ENCODE assay signal across 20 cellular contexts in the genomic region with DNA sequence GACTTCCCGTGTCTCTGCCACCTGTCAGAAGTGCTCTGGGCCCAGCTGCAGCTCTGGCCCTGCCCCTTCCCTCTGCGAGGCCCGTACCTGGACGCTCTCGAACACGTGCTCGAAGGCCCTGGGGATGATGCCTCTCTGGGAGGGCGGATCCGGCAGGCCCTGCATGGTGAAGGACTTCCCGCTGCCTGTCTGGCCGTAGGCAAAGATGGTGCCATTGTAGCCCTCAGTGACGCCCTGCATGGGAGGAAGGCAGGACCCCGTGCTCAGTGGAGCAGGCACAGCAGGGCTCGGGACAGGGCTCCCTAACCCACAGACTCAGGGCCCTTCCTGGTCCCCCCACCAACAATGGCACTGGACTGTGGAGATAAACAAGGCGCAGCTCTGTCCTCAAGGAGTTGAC. TPM values are rescaled to one million over a fixed set of nuclear protein-coding genes. Genes with fewer than 3 reads are reported as not detected.
A peak's percentile ranks its signal among the peaks of the same experiment; 100 is the strongest.
DNase-seq lines count a peak whose midpoint lies in the region; ATAC-seq, FAIRE-seq and TF ChIP-seq lines count a peak whose summit lies in the region.
"Had no signal": no experiment of that assay in that cellular context is flagged by ENCODE, and none has a peak within 500 bp of the region (broad histone marks: within the 10 kb centered on the region; RNA-seq: fewer than 3 reads in every experiment).

No MANE protein-coding gene starts in this region.

- no peak overlapping the region for H4K12ac ChIP-seq in trophoblast cell (ENCODE audit: low read depth, low read length)

- POLR2A ChIA-PET in K562 (lab: Yijun Ruan, JAX), result interaction anchor here (0.6 to 1.5 kb wide), 3 partner anchors 9 to 72 kb away, joined by 3 read pairs; partner anchors contain the start of gene HP1BP3

- H3K79me1 ChIP-seq in trophoblast cell (ENCODE audit: low read length), result peaks cover 8% of the 10 kb centered on the region

- H3K36me3 Mint-ChIP-seq in neural crest cell (ENCODE audit: low read depth), result no peaks in the 10 kb centered on the region
- H3K36me3 Mint-ChIP-seq: CD4-positive, alpha-beta memory T cell had no signal

- H3K23ac ChIP-seq in trophoblast cell (ENCODE audit: low read length), result no peak overlapping the region

- no peak overlapping the region for H3K27ac Mint-ChIP-seq in neural crest cell (ENCODE audit: unreplicated experiment)

- BruUV-seq in K562 (replicated peaks; lab: Mats Ljungman, UMichigan), result no TSS peak

- H3K9me1 ChIP-seq in K562 (ENCODE audit: control insufficient read depth, insufficient read depth, low read length), result no peaks in the 10 kb centered on the region

- no peak for TF ChIP-seq RAD21 in K562 (CRISPR knock-in tag; conservative IDR thresholded peaks at IDR 0.05 in 1 of 2, IDR thresholded peaks at IDR 0.05 in 1 of 2)

- in situ Hi-C loops in K562 (cut with MboI), result no loop called here

- no peak overlapping the region for H4K8ac ChIP-seq in trophoblast cell (ENCODE audit: low read depth, low read length)

- ATAC-seq in left ventricle myocardium superior (no peak), Right ventricle myocardium inferior (no peak), K562 (no peak), HG03457 (IDR thresholded peaks at IDR 0.05; ENCODE audit: unreplicated experiment) (no peak)
- ATAC-seq: A549 had no signal

- peaks cover 10% of the 10 kb centered on the region for H4K20me1 ChIP-seq in K562 (replicated peaks; ENCODE audit: control insufficient read depth, insufficient read depth, low read length)

- no peak overlapping the region for H3K27ac ChIP-seq in K562 (ENCODE audit: extremely low read depth, low read depth, low read length)
- no peak overlapping the region for H3K27ac ChIP-seq in trophoblast cell (ENCODE audit: low read depth, low read length)
- H3K27ac ChIP-seq: A549, GM23248 had no signal

- H3K9ac ChIP-seq in K562 (ENCODE audit: insufficient read depth in 1 of 2, low read depth in 2 of 2, low read length in 2 of 2) (peak overlapping the region in 1 of 2 experiments; percentile 43; a peak in 1 of 4 replicates), trophoblast cell (ENCODE audit: low read length) (no peak overlapping the region)
- H3K9ac ChIP-seq: GM23248 had no signal

- no peak for TF ChIP-seq POLR2A in K562 (conservative IDR thresholded peaks at IDR 0.05)

- H3K9me3 ChIP-seq in K562 (replicated peaks; ENCODE audit: control insufficient read depth, insufficient read depth, low read depth, low read length) (no peaks in the 10 kb centered on the region), trophoblast cell (ENCODE audit: insufficient read depth, low read depth, low read length) (no peaks in the 10 kb centered on the region)
- H3K9me3 ChIP-seq: A549, Caco-2 had no signal

- CTCF ChIA-PET in K562 (lab: Yijun Ruan, JAX; ENCODE audit: low intra/inter-chr PET ratio), result no interaction called here

- TF ChIP-seq EP300 in K562 (IDR thresholded peaks at IDR 0.05; ENCODE audit: low read length), result no peak

- FAIRE-seq in K562 (lab: Jason Lieb, UNC), result no peak
- FAIRE-seq: A549, G401.6, GM12892, H1 had no signal

- H2BK12ac ChIP-seq in trophoblast cell (ENCODE audit: low read length), result no peak overlapping the region

- 32% methylated on average over 15 of the region's 15 CpGs for WGBS in K562 (ENCODE audit: insufficient coverage, low coverage, missing lambda C conversion rate)
- WGBS in trophoblast cell (ENCODE audit: extremely low coverage, insufficient coverage, insufficient read length), result no CpG with 5 or more reads among the region's 15 CpGs

- no peak overlapping the region for H2BK120ac ChIP-seq in trophoblast cell (ENCODE audit: insufficient read depth, low read length, poor library complexity)

- peak; percentile 17 for DNase-seq in left ventricle myocardium superior
- DNase-seq in Right ventricle myocardium inferior (ENCODE audit: missing footprints), result no peak
- no peak for DNase-seq in K562 (ENCODE audit: extremely low read depth in 1 of 4, low spot score in 3 of 4)
- no peak for DNase-seq in neural crest cell (ENCODE audit: low read depth, low spot score)
- DNase-seq in trophoblast cell, result no peak
- DNase-seq in Kasumi-1 (lab: John Stamatoyannopoulos, UW), result no peak
- DNase-seq: 8988T; ACHN; C1 segment of cervical spinal cord; Caco-2; CD4-positive, alpha-beta memory T cell; DMS153; DND-41; GM23248; H7 had no signal

- TF ChIP-seq CTCF in K562 (IDR thresholded peaks at IDR 0.05 in 2 of 3, conservative IDR thresholded peaks at IDR 0.05 in 1 of 3; ENCODE audit: insufficient read depth in 2 of 3, low read depth in 1 of 3, low read length in 3 of 3) (no peak), neural crest cell (conservative IDR thresholded peaks at IDR 0.05) (no peak)

- H2BK5ac ChIP-seq in trophoblast cell (ENCODE audit: low read depth, low read length, poor library complexity), result no peak overlapping the region

- H3K4me1 ChIP-seq in K562 (replicated peaks in 1 of 2; ENCODE audit: control insufficient read depth in 2 of 2, insufficient read depth in 2 of 2, low read length in 2 of 2), result peaks cover under 1 to 43% of the 10 kb centered on the region in 2 experiments; a peak in 3 of 5 replicates
- H3K4me1 ChIP-seq in trophoblast cell (ENCODE audit: control insufficient read depth in 1 of 2, insufficient read depth in 2 of 2, low read length in 2 of 2), result peaks cover 4 to 9% of the 10 kb centered on the region in 2 experiments
- H3K4me1 ChIP-seq: A549 had no signal

- peaks cover 30% of the 10 kb centered on the region for H3K27me3 Mint-ChIP-seq in neural crest cell (ENCODE audit: low read depth)

- H3K4me2 ChIP-seq in K562 (ENCODE audit: insufficient read depth, low read length) (no peak overlapping the region), trophoblast cell (ENCODE audit: low read length) (no peak overlapping the region)
- H3K4me2 ChIP-seq: A549 had no signal

- peak overlapping the region; percentile 76 for H3K4me3 Mint-ChIP-seq in neural crest cell

- no peak overlapping the region for H2AK5ac ChIP-seq in trophoblast cell (ENCODE audit: low read length)

- H3K9me3 Mint-ChIP-seq in neural crest cell, result no peaks in the 10 kb centered on the region
- H3K9me3 Mint-ChIP-seq: CD4-positive, alpha-beta memory T cell had no signal

- peaks cover 27% of the 10 kb centered on the region for H3K4me1 Mint-ChIP-seq in neural crest cell

- H3K79me2 ChIP-seq in K562 (ENCODE audit: control insufficient read depth, insufficient read depth, low read length), result no peaks in the 10 kb centered on the region
- H3K79me2 ChIP-seq in trophoblast cell (ENCODE audit: control insufficient read depth, insufficient read depth, low read length, poor library complexity), result peaks cover 2% of the 10 kb centered on the region

- H2AFZ ChIP-seq in K562 (ENCODE audit: low read depth, low read length), result peak overlapping the region; percentile 26; the same call in 1 of the 2 replicates
- H2AFZ ChIP-seq in trophoblast cell (ENCODE audit: insufficient read depth, low read length, poor library complexity), result no peak overlapping the region
- H2AFZ ChIP-seq: GM23248 had no signal

- H3K36me3 ChIP-seq in K562 (ENCODE audit: control insufficient read depth, insufficient read depth, low read length), result no peaks in the 10 kb centered on the region
- no peaks in the 10 kb centered on the region for H3K36me3 ChIP-seq in trophoblast cell (ENCODE audit: control insufficient read depth in 1 of 2, insufficient read depth in 2 of 2, low read length in 2 of 2)

- no peak overlapping the region for H3K14ac ChIP-seq in trophoblast cell (ENCODE audit: low read length)

- peak overlapping the region; percentile 4 for H4K91ac ChIP-seq in trophoblast cell (ENCODE audit: low read depth, low read length)

- H3K4me3 ChIP-seq in K562, result no peak overlapping the region
- H3K4me3 ChIP-seq in trophoblast cell (ENCODE audit: low read depth, low read length), result no peak overlapping the region
- H3K4me3 ChIP-seq: A549, GM23248 had no signal

- peaks cover 12 to 55% of the 10 kb centered on the region in 2 experiments; a peak in 4 of 5 replicates for H3K27me3 ChIP-seq in K562 (ENCODE audit: control insufficient read depth in 2 of 2, insufficient read depth in 2 of 2, low read length in 2 of 2)
- peaks cover 5% of the 10 kb centered on the region for H3K27me3 ChIP-seq in trophoblast cell (ENCODE audit: insufficient read depth, low read length)

- intact Hi-C loops in left ventricle myocardium superior (cut with micrococcal nuclease) (no loop called here), Right ventricle myocardium inferior (cut with DNase I) (no loop called here), K562 (cut with micrococcal nuclease) (no loop called here)

- H3K18ac ChIP-seq in trophoblast cell (ENCODE audit: low read length), result no peak overlapping the region

- H3K4ac ChIP-seq in trophoblast cell (ENCODE audit: low read depth, low read length), result no peak overlapping the region

RNA-seq across cellular contexts. Expression of gene KIF17, which starts 2.4 kb away (rescaled TPM):
- total RNA-seq in left ventricle myocardium superior (3.5 TPM), Right ventricle myocardium inferior (6.0 TPM), K562 (2014; rRNA removed) (0.12 TPM in 1 of 2 replicates, not detected in the other), K562 (2014; rRNA removed; fragmentation: Illumina TruSeq; extraction: Trizol) (not detected in 2 replicates), K562 (2015; rRNA removed; fragmentation: Illumina TruSeq; extraction: Trizol) (not detected in 2 replicates), K562 (2021) (0.11 and 0.47 TPM in 2 replicates), neural crest cell (1.1 and 1.6 TPM in 2 replicates)
- total RNA-seq in K562 (2011; cell fraction: chromatin; rRNA removed; ENCODE audit: low replicate concordance), result 0.69 TPM in 1 of 2 replicates, not detected in the other
- 0.50 and 0.66 TPM in 2 replicates for total RNA-seq in K562 (2011; cell fraction: nucleolus; rRNA removed)
- 0.22 TPM in 1 of 2 replicates, not detected in the other for total RNA-seq in K562 (2011; cell fraction: nucleoplasm; rRNA removed)
- polyA plus RNA-seq in K562 (2011; rRNA removed) (0.08 and 0.10 TPM in 2 replicates), K562 (2014; fragmentation: Illumina TruSeq; extraction: Trizol) (0.04 TPM in 1 of 2 replicates, not detected in the other), K562 (2014; fragmentation: Nextera tagmentation; extraction: Ambion mirVana) (under 1 TPM in 1 of 2 experiments, not detected in 1; 0.04 TPM), K562 (2014; rRNA removed) (0.27 TPM in 1 of 2 replicates, not detected in the other)
- polyA plus RNA-seq in K562 (2011; cell fraction: cytosol; rRNA removed), result 0.06 and 0.31 TPM in 2 replicates
- polyA plus RNA-seq in K562 (2011; cell fraction: nucleus; rRNA removed), result 0.17 and 0.50 TPM in 2 replicates
- 0.10 and 0.28 TPM in 2 replicates for polyA plus RNA-seq in K562 (2012)
- 0.36 and 0.46 TPM in 2 replicates for polyA minus RNA-seq in K562 (2011; rRNA and poly(A)+ RNA removed)
- 0.29 TPM in 1 of 2 replicates, not detected in the other for polyA minus RNA-seq in K562 (2011; cell fraction: cytosol; rRNA and poly(A)+ RNA removed)
- polyA minus RNA-seq in K562 (2011; cell fraction: nucleus; rRNA and poly(A)+ RNA removed), result 0.11 and 0.27 TPM in 2 replicates
- 1.4 TPM in 2 replicates for polyA plus RNA-seq in trophoblast cell (2013)
- total RNA-seq: CD4-positive, alpha-beta memory T cell had no signal
- polyA plus RNA-seq: CD4-positive, alpha-beta memory T cell had no signal

RNA-seq across cellular contexts. Expression of gene SH2D5, which starts 17.1 kb away (rescaled TPM):
- not detected for total RNA-seq in left ventricle myocardium superior
- total RNA-seq in Right ventricle myocardium inferior, result not detected
- 0.25 TPM in 1 of 2 replicates, not detected in the other for total RNA-seq in K562 (2011; cell fraction: chromatin; rRNA removed; ENCODE audit: low replicate concordance)
- 0.17 and 0.26 TPM in 2 replicates for total RNA-seq in K562 (2011; cell fraction: nucleolus; rRNA removed)
- 0.22 TPM in 1 of 2 replicates, not detected in the other for total RNA-seq in K562 (2011; cell fraction: nucleoplasm; rRNA removed)
- not detected in 2 replicates for total RNA-seq in K562 (2014; rRNA removed)
- not detected in 2 replicates for total RNA-seq in K562 (2014; rRNA removed; fragmentation: Illumina TruSeq; extraction: Trizol)
- total RNA-seq in K562 (2015; rRNA removed; fragmentation: Illumina TruSeq; extraction: Trizol), result 0.04 TPM in 1 of 2 replicates, not detected in the other
- 0.11 TPM in 1 of 2 replicates, not detected in the other for total RNA-seq in K562 (2021)
- polyA plus RNA-seq in K562 (2011; rRNA removed), result 0.03 and 0.06 TPM in 2 replicates
- 0.03 TPM in 1 of 2 replicates, not detected in the other for polyA plus RNA-seq in K562 (2011; cell fraction: cytosol; rRNA removed)
- polyA plus RNA-seq in K562 (2011; cell fraction: nucleus; rRNA removed), result 0.13 and 0.15 TPM in 2 replicates
- polyA plus RNA-seq in K562 (2012), result not detected in 2 replicates
- 0.10 TPM in 1 of 2 replicates, not detected in the other for polyA plus RNA-seq in K562 (2014; fragmentation: Illumina TruSeq; extraction: Trizol)
- not detected for polyA plus RNA-seq in K562 (2014; fragmentation: Nextera tagmentation; extraction: Ambion mirVana)
- not detected in 2 replicates for polyA plus RNA-seq in K562 (2014; rRNA removed)
- not detected in 2 replicates for polyA minus RNA-seq in K562 (2011; rRNA and poly(A)+ RNA removed)
- polyA minus RNA-seq in K562 (2011; cell fraction: cytosol; rRNA and poly(A)+ RNA removed), result not detected in 2 replicates
- 0.13 TPM in 1 of 2 replicates, not detected in the other for polyA minus RNA-seq in K562 (2011; cell fraction: nucleus; rRNA and poly(A)+ RNA removed)
- 3.2 TPM in 2 replicates for total RNA-seq in neural crest cell
- polyA plus RNA-seq in trophoblast cell (2013), result 2.9 and 3.1 TPM in 2 replicates
- polyA plus RNA-seq: CD4-positive, alpha-beta memory T cell had no signal

RNA-seq across cellular contexts. Expression of gene DDOST, which starts 54.2 kb away (rescaled TPM):
- 135 TPM for total RNA-seq in left ventricle myocardium superior
- total RNA-seq in Right ventricle myocardium inferior, result 150 TPM
- 175 and 296 TPM in 2 replicates for total RNA-seq in K562 (2011; cell fraction: chromatin; rRNA removed; ENCODE audit: low replicate concordance)
- total RNA-seq in K562 (2011; cell fraction: nucleolus; rRNA removed), result 446 and 467 TPM in 2 replicates
- 312 and 382 TPM in 2 replicates for total RNA-seq in K562 (2011; cell fraction: nucleoplasm; rRNA removed)
- total RNA-seq in K562 (2014; rRNA removed), result 209 and 254 TPM in 2 replicates
- 148 and 173 TPM in 2 replicates for total RNA-seq in K562 (2014; rRNA removed; fragmentation: Illumina TruSeq; extraction: Trizol)
- total RNA-seq in K562 (2015; rRNA removed; fragmentation: Illumina TruSeq; extraction: Trizol), result 240 and 241 TPM in 2 replicates
- total RNA-seq in K562 (2021), result 204 and 214 TPM in 2 replicates
- polyA plus RNA-seq in K562 (2011; rRNA removed), result 260 and 287 TPM in 2 replicates
- 342 and 406 TPM in 2 replicates for polyA plus RNA-seq in K562 (2011; cell fraction: cytosol; rRNA removed)
- polyA plus RNA-seq in K562 (2011; cell fraction: nucleus; rRNA removed), result 69.7 and 99.0 TPM in 2 replicates
- 227 and 356 TPM in 2 replicates for polyA plus RNA-seq in K562 (2012)
- polyA plus RNA-seq in K562 (2014; fragmentation: Illumina TruSeq; extraction: Trizol), result 255 and 267 TPM in 2 replicates
- 100 to 1,000 TPM; 185 to 306 TPM for polyA plus RNA-seq in K562 (2014; fragmentation: Nextera tagmentation; extraction: Ambion mirVana)
- 222 and 268 TPM in 2 replicates for polyA plus RNA-seq in K562 (2014; rRNA removed)
- 217 and 219 TPM in 2 replicates for polyA minus RNA-seq in K562 (2011; rRNA and poly(A)+ RNA removed)
- 93.0 and 124 TPM in 2 replicates for polyA minus RNA-seq in K562 (2011; cell fraction: cytosol; rRNA and poly(A)+ RNA removed)
- polyA minus RNA-seq in K562 (2011; cell fraction: nucleus; rRNA and poly(A)+ RNA removed), result 35.7 and 64.2 TPM in 2 replicates
- 175 and 179 TPM in 2 replicates for total RNA-seq in neural crest cell
- 241 and 250 TPM in 2 replicates for polyA plus RNA-seq in trophoblast cell (2013)
